ENCODE assay signal across 27 cellular contexts in genomic region chr10:31017534-31018361, GRCh38. TPM values are rescaled to one million over a fixed set of nuclear protein-coding genes. Genes with fewer than 3 reads are reported as not detected.
DNase-seq lines count a peak whose midpoint lies in the region; FAIRE-seq and TF ChIP-seq lines count a peak whose summit lies in the region.
"Had no signal": no experiment of that assay in that cellular context is flagged by ENCODE, and none has a peak within 500 bp of the region (broad histone marks: within the 10 kb centered on the region; RNA-seq: fewer than 3 reads in every experiment).

No MANE protein-coding gene starts in this region.

- no peak for TF ChIP-seq CTCF in bronchial epithelial cell (IDR thresholded peaks at IDR 0.05; ENCODE audit: insufficient read depth, low read length, severe bottlenecking)
- no peak for TF ChIP-seq CTCF in mesothelial cell of epicardium (IDR thresholded peaks at IDR 0.05; ENCODE audit: unreplicated experiment)
- no peak for TF ChIP-seq CTCF in thyroid gland (IDR thresholded peaks at IDR 0.05)

- 86 to 92% methylated on average over 4 of the region's 4 CpGs for WGBS in thyroid gland, 2 donors

- peaks cover 44 to 46% of the 10 kb centered on the region in 2 donors for H3K4me1 ChIP-seq in thyroid gland
- H3K4me1 ChIP-seq: BLaER1 treated with 17β-estradiol and CSF1 and Interleukin-3, amounts not matched to agents 10 nM and 100 nM; Caco-2; HAP-1 had no signal

- H3K27me3 ChIP-seq in bronchial epithelial cell (ENCODE audit: control insufficient read depth, insufficient read depth, low read length) (no peaks in the 10 kb centered on the region), thyroid gland (no peaks in the 10 kb centered on the region)
- H3K27me3 ChIP-seq: BLaER1 treated with 17β-estradiol and CSF1 and Interleukin-3, amounts not matched to agents 10 nM and 100 nM; left lung; pancreas; stomach had no signal

- H3K36me3 ChIP-seq in bronchial epithelial cell (ENCODE audit: control insufficient read depth, insufficient read depth, low read length), result no peaks in the 10 kb centered on the region
- H3K36me3 ChIP-seq in thyroid gland, result no peaks in the 10 kb centered on the region
- H3K36me3 ChIP-seq: BLaER1 treated with 17β-estradiol and CSF1 and Interleukin-3, amounts not matched to agents 10 nM and 100 nM; HAP-1; left lung; pancreas; stomach had no signal

- H3K4me1 Mint-ChIP-seq in mesothelial cell of epicardium, result peaks cover 23% of the 10 kb centered on the region

- FAIRE-seq in bronchial epithelial cell (lab: Jason Lieb, UNC), result peak; percentile 40
- FAIRE-seq: pancreas had no signal

- intact Hi-C loops in thyroid gland (cut with DNase I), result no loop called here

- H3K4me3 ChIP-seq in bronchial epithelial cell (ENCODE audit: low read depth, low read length) (no peak overlapping the region), thyroid gland (replicated peaks in 1 of 3) (no peak overlapping the region)
- H3K4me3 ChIP-seq: BLaER1 treated with 17β-estradiol and CSF1 and Interleukin-3, amounts not matched to agents 10 nM and 100 nM; HAP-1; left lung; pancreas; stomach had no signal

- no peaks in the 10 kb centered on the region for H3K27me3 Mint-ChIP-seq in mesothelial cell of epicardium (ENCODE audit: low read depth)
- H3K27me3 Mint-ChIP-seq: activated CD4-positive, alpha-beta T cell treated with anti-CD3 and anti-CD28 coated beads, Interleukin-2, amount 10 ng/mL, durations not matched to agents 24 days and 14 days; natural killer cell treated with Interleukin-12 subunit alpha and Interleukin-12 subunit beta and Interleukin-15 and Interleukin-18, amount 100 ng/mL, for 72 hours had no signal

- DNase-seq in NCI-H524 (lab: John Stamatoyannopoulos, UW) (peak; percentile 5 to 74), bronchial epithelial cell (ENCODE audit: low read depth) (no peak), mesothelial cell of epicardium (ENCODE audit: low spot score in 2 of 2, unreplicated experiment in 2 of 2) (no peak), thyroid gland (no peak), ecto neural progenitor cell (ENCODE audit: low spot score) (no peak), midbrain (lab: John Stamatoyannopoulos, UW) (no peak), NCI-H526 treated with DMSO at 0.1 percent for 48 hours (lab: John Stamatoyannopoulos, UW) (no peak)
- DNase-seq: activated CD4-positive, alpha-beta T cell treated with anti-CD3 and anti-CD28 coated beads, Interleukin-2, amount 10 ng/mL, durations not matched to agents 24 days and 14 days; activated naive CD4-positive, alpha-beta T cell treated with Interleukin-2 at 50 U/mL for 16 hours; activated T-cell treated with anti-CD3 and anti-CD28 coated beads, Interleukin-2, amount 50 U/mL, for 4 hours; Caco-2; cerebellar nuclear complex; DMS79 treated with DMSO at 0.1 percent for 48 hours; hippocampal formation; left lung; NCI-H1105; NCI-H2029; NCI-H226; pancreas; stimulated activated CD8-positive, alpha-beta memory T cell treated with anti-CD3 and anti-CD28 coated beads, Interleukin-4, amount 100 ng/mL, for 48 hours; stomach had no signal

- H3K27ac Mint-ChIP-seq in mesothelial cell of epicardium, result peak overlapping the region; percentile 22
- H3K27ac Mint-ChIP-seq: activated CD4-positive, alpha-beta T cell treated with anti-CD3 and anti-CD28 coated beads, Interleukin-2, amount 10 ng/mL, durations not matched to agents 24 days and 14 days; natural killer cell treated with Interleukin-12 subunit alpha and Interleukin-12 subunit beta and Interleukin-15 and Interleukin-18, amount 100 ng/mL, for 72 hours; T-helper 2 cell treated with Interferon-gamma antibody and Interleukin-4, amounts not matched to agents 5 μg/mL and 100 μg/mL, for 36 hours had no signal

- TF ChIP-seq POLR2A in thyroid gland (IDR thresholded peaks at IDR 0.05), result no peak

- H3K4me3 Mint-ChIP-seq in mesothelial cell of epicardium, result no peak overlapping the region
- H3K4me3 Mint-ChIP-seq: activated CD4-positive, alpha-beta T cell treated with anti-CD3 and anti-CD28 coated beads, Interleukin-2, amount 10 ng/mL, durations not matched to agents 24 days and 14 days; activated T-cell treated with anti-CD3 and anti-CD28 coated beads, Interleukin-2, amount 50 U/mL, for 4 hours; natural killer cell treated with Interleukin-12 subunit alpha and Interleukin-12 subunit beta and Interleukin-15 and Interleukin-18, amount 100 ng/mL, for 72 hours; T-helper 2 cell treated with Interferon-gamma antibody and Interleukin-4, amounts not matched to agents 5 μg/mL and 100 μg/mL, for 36 hours had no signal

- H3K27ac ChIP-seq in thyroid gland, result peak overlapping the region in 2 of 3 donors; percentile 37 to 76
- H3K27ac ChIP-seq: BLaER1 treated with 17β-estradiol and CSF1 and Interleukin-3, amounts not matched to agents 10 nM and 100 nM; HL-60; pancreas; VCaP had no signal

- H3K36me3 Mint-ChIP-seq in mesothelial cell of epicardium, result peaks cover 3% of the 10 kb centered on the region
- H3K36me3 Mint-ChIP-seq: natural killer cell treated with Interleukin-12 subunit alpha and Interleukin-12 subunit beta and Interleukin-15 and Interleukin-18, amount 100 ng/mL, for 72 hours had no signal

- no peaks in the 10 kb centered on the region for H3K9me3 ChIP-seq in thyroid gland
- H3K9me3 ChIP-seq: Caco-2, HAP-1, left lung, pancreas, stomach had no signal

- H3K9me3 Mint-ChIP-seq in mesothelial cell of epicardium, result no peaks in the 10 kb centered on the region
- H3K9me3 Mint-ChIP-seq: activated T-cell treated with anti-CD3 and anti-CD28 coated beads, Interleukin-2, amount 50 U/mL, for 4 hours; natural killer cell treated with Interleukin-12 subunit alpha and Interleukin-12 subunit beta and Interleukin-15 and Interleukin-18, amount 100 ng/mL, for 72 hours; T-helper 2 cell treated with Interferon-gamma antibody and Interleukin-4, amounts not matched to agents 5 μg/mL and 100 μg/mL, for 36 hours had no signal

RNA-seq across cellular contexts. Expression of gene ZNF438, which starts 13.9 kb away (rescaled TPM):
- total RNA-seq in bronchial epithelial cell (0.79 and 1.7 TPM in 2 replicates), mesothelial cell of epicardium (5.3 to 6.6 TPM (median 6.0 TPM) in 3 replicates), thyroid gland (10 to 100 TPM; 19.2 to 21.8 (median 20.3) TPM)

Comparison
In these comparisons a context has a peak if more than half of its experiments do, and no peak if none do; other contexts are left out.
1. DNase-seq: peak in NCI-H524 (2 of 2); none in bronchial epithelial cell (single experiment), mesothelial cell of epicardium (0 of 2), thyroid gland (0 of 2), ecto neural progenitor cell (single experiment), midbrain (single experiment) and NCI-H526 treated with DMSO at 0.1 percent for 48 hours (single experiment).